Comparison of ENCODE assay signal across 21 cellular contexts in genomic region chr15:54305138-54305537, GRCh38.
DNase-seq lines count a peak whose midpoint lies in the region; ATAC-seq, FAIRE-seq and TF ChIP-seq lines count a peak whose summit lies in the region.
"Had no signal": no experiment of that assay in that cellular context is flagged by ENCODE, and none has a peak within 500 bp of the region (broad histone marks: within the 10 kb centered on the region; RNA-seq: fewer than 3 reads in every experiment).

No MANE protein-coding gene starts in this region.

- ATAC-seq in GM12878: peak; percentile 49
- no peak for ATAC-seq in lower lobe of right lung
- ATAC-seq: CD8-positive, alpha-beta T cell had no signal

- H3K79me2 ChIP-seq in GM12878 (ENCODE audit: control insufficient read depth, insufficient read depth, low read length): no peaks in the 10 kb centered on the region

- POLR2A ChIA-PET in GM12878 (lab: Charles Lee): no interaction called here

- SMC1A ChIA-PET in GM12878 (lab: Charles Lee; ENCODE audit: uncharacterized antibody, unreplicated experiment): interaction anchor here (0.7 to 2.1 kb wide), 14 partner anchors 11 to 786 kb away, joined by 3 to 13 read pairs (median 4); no protein-coding TSS in a partner anchor

- H3K27me3 ChIP-seq in GM12878 (replicated peaks in 1 of 2; ENCODE audit: control insufficient read depth in 2 of 2, insufficient read depth in 2 of 2, low read length in 1 of 2) (no peaks in the 10 kb centered on the region), lower lobe of right lung (ENCODE audit: low read depth) (no peaks in the 10 kb centered on the region)
- H3K27me3 ChIP-seq: BLaER1 had no signal

- TF ChIP-seq EP300 in GM12878 (IDR thresholded peaks at IDR 0.05; ENCODE audit: borderline replicate concordance in 1 of 2, control insufficient read depth in 1 of 2, low read depth in 2 of 2, low read length in 2 of 2): no peak

- BruUV-seq in GM12878 (replicated peaks; lab: Mats Ljungman, UMichigan): no TSS peak

- no peak overlapping the region for H2AFZ ChIP-seq in GM12878 (ENCODE audit: control insufficient read depth, low read depth, low read length)
- H2AFZ ChIP-seq: GM23248 had no signal

- TF ChIP-seq CTCF in GM12878 (IDR thresholded peaks at IDR 0.05 in 2 of 3, conservative IDR thresholded peaks at IDR 0.05 in 1 of 3; ENCODE audit: control insufficient read depth in 2 of 3, extremely low read depth in 1 of 3, insufficient read depth in 1 of 3, low read depth in 3 of 3, low read length in 3 of 3) (no peak), lower lobe of right lung (IDR thresholded peaks at IDR 0.05) (no peak)

- RAD21 ChIA-PET in GM12878 (lab: Charles Lee; ENCODE audit: unreplicated experiment): interaction anchor here (0.7 to 1.4 kb wide), 9 partner anchors 15 to 328 kb away, joined by 3 to 8 read pairs (median 5); no protein-coding TSS in a partner anchor

- intact Hi-C loops in GM12878 (cut with micrococcal nuclease; ENCODE audit: unreplicated experiment) (loop anchor here (5.0 kb wide), 1 partner anchor 42 kb away; no protein-coding TSS in a partner anchor), lower lobe of right lung (cut with DNase I) (no loop called here)

- no peaks in the 10 kb centered on the region for H3K9me3 ChIP-seq in GM12878 (replicated peaks; ENCODE audit: control insufficient read depth, insufficient read depth, low read length)
- H3K9me3 ChIP-seq in lower lobe of right lung: no peaks in the 10 kb centered on the region
- H3K9me3 ChIP-seq: BLaER1, Caco-2 had no signal

- no peak for FAIRE-seq in GM12878 (lab: Jason Lieb, UNC)
- FAIRE-seq: A204.1, G401.6, GM19239, H1 had no signal

- H3K4me2 ChIP-seq in GM12878 (ENCODE audit: control insufficient read depth, insufficient read depth): no peak overlapping the region
- H3K4me2 ChIP-seq: BLaER1 had no signal

- no peaks in the 10 kb centered on the region for H3K36me3 ChIP-seq in GM12878 (ENCODE audit: control insufficient read depth in 2 of 2, insufficient read depth in 2 of 2, low read length in 1 of 2)
- no peaks in the 10 kb centered on the region for H3K36me3 ChIP-seq in lower lobe of right lung
- H3K36me3 ChIP-seq: BLaER1 had no signal

- TF ChIP-seq POLR2A in GM12878 (IDR thresholded peaks at IDR 0.05; ENCODE audit: low read depth, low read length): no peak

- no peaks in the 10 kb centered on the region for H4K20me1 ChIP-seq in GM12878 (ENCODE audit: control insufficient read depth, insufficient read depth)
- H4K20me1 ChIP-seq: BLaER1 had no signal

- H3K27ac ChIP-seq in GM12878 (ENCODE audit: control insufficient read depth, insufficient read depth) (no peak overlapping the region), lower lobe of right lung (no peak overlapping the region)
- H3K27ac ChIP-seq: 22Rv1, BLaER1, C4-2B, GM23248 had no signal

- in situ Hi-C loops in GM12878 (cut with MboI) (no loop called here), KBM-7 (cut with MboI; ENCODE audit: low pct_unique_long_range_greater_than_20kb, low sequenced_read_pairs) (no loop called here)

- 0% methylated on average over 1 of the region's 1 CpG for WGBS in GM12878 (ENCODE audit: insufficient coverage, insufficient replicate concordance, low lambda C conversion rate, missing lambda C conversion rate)

- CTCF ChIA-PET in GM12878 (lab: Yijun Ruan, JAX): interaction anchor here (0.6 to 0.9 kb wide), 2 partner anchors 357 to 864 kb away, joined by 3 to 5 read pairs; no protein-coding TSS in a partner anchor

- peak; percentile 33 to 74 for DNase-seq in NOMO-1 (lab: John Stamatoyannopoulos, UW; ENCODE audit: unreplicated experiment in 2 of 2)
- DNase-seq in NOMO-1 treated with dmso at 0.1 percent for 144 hours (lab: John Stamatoyannopoulos, UW; ENCODE audit: unreplicated experiment): no peak
- DNase-seq in OCI-M1 (lab: John Stamatoyannopoulos, UW): peak; percentile 36
- DNase-seq in GM12878 (ENCODE audit: low read depth, low spot score): no peak
- no peak for DNase-seq in lower lobe of right lung
- no peak for DNase-seq in KBM-7
- DNase-seq: Caco-2; CD4-positive, CD25-positive, alpha-beta regulatory T cell; CD8-positive, alpha-beta T cell; DMS153; DND-41; GM23248; H7; HCEC 1CT had no signal

- no peaks in the 10 kb centered on the region for H3K4me1 ChIP-seq in GM12878 (ENCODE audit: control insufficient read depth, insufficient read depth, low read length)
- H3K4me1 ChIP-seq in lower lobe of right lung: no peaks in the 10 kb centered on the region
- H3K4me1 ChIP-seq: BLaER1, Caco-2 had no signal

- H3K4me3 ChIP-seq in GM12878: no peak overlapping the region
- H3K4me3 ChIP-seq in lower lobe of right lung: no peak overlapping the region
- H3K4me3 ChIP-seq: BLaER1, GM23248 had no signal

- no peak overlapping the region for H3K9ac ChIP-seq in GM12878 (ENCODE audit: control insufficient read depth, insufficient read depth, low read length)
- H3K9ac ChIP-seq: BLaER1, GM23248 had no signal

- TF ChIP-seq RAD21 in GM12878 (IDR thresholded peaks at IDR 0.05; ENCODE audit: insufficient read depth, low read depth, low read length): no peak

TF ChIP-seq in GM12878, 131 proteins besides CTCF, POLR2A, EP300 and RAD21:
- TF ChIP-seq ZNF687 (IDR thresholded peaks at IDR 0.05): no peak
- peak; percentile 29 for TF ChIP-seq PBX3 (IDR thresholded peaks at IDR 0.05; ENCODE audit: insufficient replicate concordance, low read depth, low read length)
- 0 out of 2 replicates have a peak, but pooled peaks have one; percentile 17 for TF ChIP-seq ZNF24 (IDR thresholded peaks at IDR 0.05)
- TF ChIP-seq ATF7 (IDR thresholded peaks at IDR 0.05; ENCODE audit: low read depth): peak; percentile 64; the same call in 1 of the 2 replicates
- TF ChIP-seq LARP7 (IDR thresholded peaks at IDR 0.05): no peak
- no peak for TF ChIP-seq IRF4 (IDR thresholded peaks at IDR 0.05; ENCODE audit: low read depth, low read length)
- no peak for TF ChIP-seq MXI1 (IDR thresholded peaks at IDR 0.05; ENCODE audit: low read depth, low read length)
- no peak for TF ChIP-seq ZNF622 (IDR thresholded peaks at IDR 0.05)
- TF ChIP-seq KDM1A (IDR thresholded peaks at IDR 0.05; ENCODE audit: borderline replicate concordance): no peak
- TF ChIP-seq MYB (IDR thresholded peaks at IDR 0.05; ENCODE audit: borderline replicate concordance, low read depth, low read length): no peak
- TF ChIP-seq PKNOX1 (IDR thresholded peaks at IDR 0.05): peak; percentile 87
- no peak for TF ChIP-seq NR2F1 (conservative IDR thresholded peaks at IDR 0.05)
- 0 out of 2 replicates have a peak, but pooled peaks have one; percentile 34 for TF ChIP-seq MTA2 (IDR thresholded peaks at IDR 0.05; ENCODE audit: low read depth)

Comparison
In these comparisons a context has a peak if more than half of its experiments do, and no peak if none do; other contexts are left out.
1. DNase-seq: peak in NOMO-1 (2 of 2) and OCI-M1 (single experiment); none in NOMO-1 treated with dmso at 0.1 percent for 144 hours (single experiment), GM12878 (single experiment), lower lobe of right lung (single experiment) and KBM-7 (single experiment).